11 cellular contexts compared by ENCODE assay signal in the genomic region with DNA sequence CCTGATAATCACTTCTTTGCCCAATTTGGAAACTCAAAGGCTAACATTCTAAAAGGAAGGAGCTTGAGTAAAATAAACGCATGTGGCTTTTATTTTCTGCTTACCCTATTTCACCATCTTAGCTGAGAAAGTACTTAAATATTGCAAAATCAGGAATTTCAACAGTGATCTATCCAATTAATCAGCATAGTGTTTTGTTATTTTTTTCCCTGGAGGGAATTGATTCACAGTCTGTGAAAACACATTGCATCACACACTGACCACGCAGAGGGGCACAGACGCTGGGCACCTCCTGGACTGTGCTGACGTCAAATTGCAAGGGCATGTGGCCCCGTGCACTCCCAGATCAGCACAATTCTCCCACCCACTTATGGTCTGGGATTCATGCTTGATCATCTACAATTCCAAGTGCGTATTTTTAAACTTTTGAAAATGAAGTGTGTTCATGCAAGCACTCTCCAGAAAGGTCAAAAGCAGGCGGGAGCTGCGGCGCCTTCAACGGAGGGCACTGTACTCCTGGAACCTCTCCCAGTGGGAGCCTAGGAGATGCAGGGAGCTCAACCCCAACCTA.
DNase-seq lines count a peak whose midpoint lies in the region; ATAC-seq and TF ChIP-seq lines count a peak whose summit lies in the region.
"Had no signal": no experiment of that assay in that cellular context is flagged by ENCODE, and none has a peak within 500 bp of the region (broad histone marks: within the 10 kb centered on the region; RNA-seq: fewer than 3 reads in every experiment).

No MANE protein-coding gene starts in this region.

- H3K9me3 ChIP-seq in lower lobe of right lung (no peaks in the 10 kb centered on the region), vagina (no peaks in the 10 kb centered on the region)

- H3K4me1 ChIP-seq in lower lobe of right lung = peaks cover 10% of the 10 kb centered on the region
- H3K4me1 ChIP-seq in vagina = peaks cover 3% of the 10 kb centered on the region

- H3K27me3 ChIP-seq in lower lobe of right lung (ENCODE audit: low read depth) (no peaks in the 10 kb centered on the region), vagina (no peaks in the 10 kb centered on the region)

- TF ChIP-seq POLR2A in vagina (IDR thresholded peaks at IDR 0.05) = no peak

- DNase-seq in Right ventricle myocardium superior (peak; percentile 69), cardiac septum (ENCODE audit: low spot score) (no peak), dedifferentiated amniotic fluid mesenchymal stem cell (ENCODE audit: extremely low spot score) (peak; percentile 33), lower lobe of right lung (peak; percentile 60), vagina (ENCODE audit: extremely low spot score in 2 of 2) (no peak), foreskin melanocyte (no peak), HuH-7.5 (ENCODE audit: low spot score) (no peak)
- DNase-seq in activated CD8-positive, alpha-beta memory T cell treated with anti-CD3 and anti-CD28 coated beads, Interleukin-2, amount 50 U/mL, for 4 hours = no peak
- DNase-seq: erythroblast, NCI-H1048, OCI-M1 had no signal

- TF ChIP-seq CTCF in lower lobe of right lung (IDR thresholded peaks at IDR 0.05) (no peak), vagina (IDR thresholded peaks at IDR 0.05) (no peak)

- ATAC-seq in Right ventricle myocardium superior (ENCODE audit: poor library complexity) (peak; percentile 89), lower lobe of right lung (peak; percentile 93 to 96)

- peak overlapping the region; percentile 53 for H3K27ac ChIP-seq in lower lobe of right lung
- peak overlapping the region; percentile 56 for H3K27ac ChIP-seq in vagina

- H3K4me3 ChIP-seq in lower lobe of right lung (peak overlapping the region; percentile 27), vagina (no peak overlapping the region)

- no peaks in the 10 kb centered on the region for H3K36me3 ChIP-seq in lower lobe of right lung
- H3K36me3 ChIP-seq in vagina = no peaks in the 10 kb centered on the region

- intact Hi-C loops in Right ventricle myocardium superior (cut with DNase I) (no loop called here), cardiac septum (cut with DNase I) (no loop called here), lower lobe of right lung (cut with DNase I) (no loop called here), vagina (cut with DNase I) (no loop called here)

Comparison
In these comparisons a context has a peak if more than half of its experiments do, and no peak if none do; other contexts are left out.
1. DNase-seq: peak in Right ventricle myocardium superior (single experiment), dedifferentiated amniotic fluid mesenchymal stem cell (single experiment) and lower lobe of right lung (single experiment); none in cardiac septum (single experiment), vagina (0 of 2), foreskin melanocyte (single experiment), activated CD8-positive, alpha-beta memory T cell treated with anti-CD3 and anti-CD28 coated beads, Interleukin-2, amount 50 U/mL, for 4 hours (single experiment) and HuH-7.5 (single experiment).